ENCODE assay signal across 30 cellular contexts in genomic region chr5:158908690-158909325, GRCh38.
DNase-seq lines count a peak whose midpoint lies in the region; ATAC-seq and TF ChIP-seq lines count a peak whose summit lies in the region.
"Had no signal": no experiment of that assay in that cellular context is flagged by ENCODE, and none has a peak within 500 bp of the region (broad histone marks: within the 10 kb centered on the region; RNA-seq: fewer than 3 reads in every experiment).

No MANE protein-coding gene starts in this region.

- intact Hi-C loops in thyroid gland (cut with DNase I) = no loop called here

- H3K27ac ChIP-seq in OCI-LY1 (ENCODE audit: low read depth, low read length, poor library complexity, severe bottlenecking) = peak overlapping the region; percentile 47
- H3K27ac ChIP-seq in thyroid gland = no peak overlapping the region
- H3K27ac ChIP-seq: 22Rv1, coronary artery, esophagus squamous epithelium, gastroesophageal sphincter, left ventricle myocardium inferior, right lobe of liver had no signal

- CTCF ChIA-PET in activated CD8-positive, alpha-beta memory T cell treated with anti-CD3 and anti-CD28 coated beads, Interleukin-2, amount 10 ng/mL, durations not matched to agents 7 days and 5 days (lab: Charles Lee) = no interaction called here

- H3K36me3 Mint-ChIP-seq in memory B cell = peaks cover 4% of the 10 kb centered on the region
- no peaks in the 10 kb centered on the region for H3K36me3 Mint-ChIP-seq in activated CD8-positive, alpha-beta memory T cell treated with anti-CD3 and anti-CD28 coated beads, Interleukin-2, amount 10 ng/mL, durations not matched to agents 7 days and 5 days
- H3K36me3 Mint-ChIP-seq: CD8-positive, alpha-beta T cell; immature natural killer cell; natural killer cell treated with Interleukin-12 subunit alpha and Interleukin-12 subunit beta and Interleukin-15 and Interleukin-18, amount 100 ng/mL, for 72 hours had no signal

- no peak for ATAC-seq in memory B cell (ENCODE audit: low read depth)
- ATAC-seq in activated CD8-positive, alpha-beta memory T cell treated with anti-CD3 and anti-CD28 coated beads, Interleukin-2, amount 10 ng/mL, durations not matched to agents 7 days and 5 days = no peak
- ATAC-seq: CD8-positive, alpha-beta T cell; gastroesophageal sphincter; natural killer cell treated with Interleukin-12 subunit alpha and Interleukin-12 subunit beta and Interleukin-15 and Interleukin-18, amount 100 ng/mL, for 72 hours; right lobe of liver had no signal

- peak overlapping the region; percentile 80 for H3K4me3 Mint-ChIP-seq in memory B cell
- no peak overlapping the region for H3K4me3 Mint-ChIP-seq in activated CD8-positive, alpha-beta memory T cell treated with anti-CD3 and anti-CD28 coated beads, Interleukin-2, amount 10 ng/mL, durations not matched to agents 7 days and 5 days
- H3K4me3 Mint-ChIP-seq: activated naive CD4-positive, alpha-beta T cell treated with anti-CD3 and anti-CD28 coated beads for 36 hours; CD8-positive, alpha-beta T cell; endodermal cell; immature natural killer cell; natural killer cell treated with Interleukin-12 subunit alpha and Interleukin-12 subunit beta and Interleukin-15 and Interleukin-18, amount 100 ng/mL, for 72 hours; stimulated activated naive CD8-positive, alpha-beta T cell treated with anti-CD3 and anti-CD28 coated beads, Interleukin-15, Interleukin-2, amounts not matched to agents 100 ng/mL and 50 ng/mL, for 24 hours; T-helper 1 cell treated with Interleukin-12 subunit alpha and Interleukin-12 subunit beta and Interleukin-4 antibody, amounts not matched to agents 30 μg/mL and 1 μg/mL, for 36 hours had no signal

- H3K27me3 Mint-ChIP-seq in memory B cell = no peaks in the 10 kb centered on the region
- peaks cover 28% of the 10 kb centered on the region for H3K27me3 Mint-ChIP-seq in activated CD8-positive, alpha-beta memory T cell treated with anti-CD3 and anti-CD28 coated beads, Interleukin-2, amount 10 ng/mL, durations not matched to agents 7 days and 5 days
- H3K27me3 Mint-ChIP-seq: stimulated activated naive CD8-positive, alpha-beta T cell treated with anti-CD3 and anti-CD28 coated beads, Interleukin-15, Interleukin-2, amounts not matched to agents 100 ng/mL and 50 ng/mL, for 24 hours had no signal

- H3K36me3 ChIP-seq in OCI-LY1 (ENCODE audit: insufficient read depth, low read length) = no peaks in the 10 kb centered on the region
- no peaks in the 10 kb centered on the region for H3K36me3 ChIP-seq in thyroid gland
- H3K36me3 ChIP-seq: esophagus squamous epithelium, gastroesophageal sphincter, left ventricle myocardium inferior, right lobe of liver had no signal

- peaks cover 95% of the 10 kb centered on the region for H3K4me1 ChIP-seq in OCI-LY1 (ENCODE audit: insufficient read depth, low read length, severe bottlenecking)
- peaks cover 0 to 4% of the 10 kb centered on the region in 2 donors for H3K4me1 ChIP-seq in thyroid gland
- H3K4me1 ChIP-seq: gastroesophageal sphincter, right lobe of liver had no signal

- H3K4me3 ChIP-seq in OCI-LY1 (ENCODE audit: low read depth, low read length, poor library complexity, severe bottlenecking) (peak overlapping the region; percentile 44), thyroid gland (replicated peaks in 1 of 3) (no peak overlapping the region)
- H3K4me3 ChIP-seq: coronary artery, esophagus squamous epithelium, gastroesophageal sphincter, left ventricle myocardium inferior, right lobe of liver had no signal

- no peak for TF ChIP-seq POLR2A in thyroid gland (IDR thresholded peaks at IDR 0.05)

- H3K27ac Mint-ChIP-seq in memory B cell = peak overlapping the region; percentile 74
- H3K27ac Mint-ChIP-seq in activated CD8-positive, alpha-beta memory T cell treated with anti-CD3 and anti-CD28 coated beads, Interleukin-2, amount 10 ng/mL, durations not matched to agents 7 days and 5 days = no peak overlapping the region
- H3K27ac Mint-ChIP-seq: activated naive CD4-positive, alpha-beta T cell treated with anti-CD3 and anti-CD28 coated beads for 36 hours; CD8-positive, alpha-beta T cell; endodermal cell; immature natural killer cell; natural killer cell treated with Interleukin-12 subunit alpha and Interleukin-12 subunit beta and Interleukin-15 and Interleukin-18, amount 100 ng/mL, for 72 hours; stimulated activated naive CD8-positive, alpha-beta T cell treated with anti-CD3 and anti-CD28 coated beads, Interleukin-15, Interleukin-2, amounts not matched to agents 100 ng/mL and 50 ng/mL, for 24 hours; T-helper 1 cell treated with Interleukin-12 subunit alpha and Interleukin-12 subunit beta and Interleukin-4 antibody, amounts not matched to agents 30 μg/mL and 1 μg/mL, for 36 hours had no signal

- 45 to 49% methylated on average over 12 of the region's 12 CpGs for WGBS in thyroid gland, 2 donors

- peaks cover 65% of the 10 kb centered on the region for H3K4me1 Mint-ChIP-seq in memory B cell
- no peaks in the 10 kb centered on the region for H3K4me1 Mint-ChIP-seq in activated CD8-positive, alpha-beta memory T cell treated with anti-CD3 and anti-CD28 coated beads, Interleukin-2, amount 10 ng/mL, durations not matched to agents 7 days and 5 days
- H3K4me1 Mint-ChIP-seq: endodermal cell, immature natural killer cell had no signal

- DNase-seq in DMS 273 (lab: John Stamatoyannopoulos, UW; ENCODE audit: unreplicated experiment) (peak; percentile 55), DMS 273 treated with DMSO at 0.1 percent for 48 hours (lab: John Stamatoyannopoulos, UW) (no peak), memory B cell (ENCODE audit: low spot score in 2 of 2) (no peak), thyroid gland (peak; percentile 37 to 40), OCI-M2 (lab: John Stamatoyannopoulos, UW; ENCODE audit: unreplicated experiment) (no peak)
- no peak for DNase-seq in activated effector memory CD4-positive, alpha-beta T cell treated with Interleukin-2 at 50 U/mL for 16 hours
- DNase-seq in activated CD8-positive, alpha-beta memory T cell treated with anti-CD3 and anti-CD28 coated beads, Interleukin-2, amount 10 ng/mL, durations not matched to agents 7 days and 5 days = no peak
- DNase-seq: activated CD4-positive, alpha-beta T cell treated with anti-CD3 and anti-CD28 coated beads for 4 hours; activated naive CD4-positive, alpha-beta T cell treated with anti-CD3 and anti-CD28 coated beads for 36 hours; activated T-cell treated with anti-CD3 and anti-CD28 coated beads, Interleukin-2, amount 50 U/mL, for 48 hours; CD8-positive, alpha-beta T cell; DMS153; endodermal cell; esophagus squamous epithelium; hippocampal formation; immature natural killer cell; left ventricle myocardium inferior; midbrain; NCI-H1105; NCI-H2107; NK-92 treated with Interleukin-12 subunit alpha and Interleukin-12 subunit beta, amount 100 ng/mL, for 24 hours; right lobe of liver; trophoblast cell had no signal

- TF ChIP-seq CTCF in OCI-LY1 (IDR thresholded peaks at IDR 0.05; ENCODE audit: low read length) = no peak; the same call in 1 of the 2 replicates
- no peak for TF ChIP-seq CTCF in thyroid gland (IDR thresholded peaks at IDR 0.05)

- no peaks in the 10 kb centered on the region for H3K27me3 ChIP-seq in OCI-LY1 (ENCODE audit: insufficient read depth, low read length)
- H3K27me3 ChIP-seq in thyroid gland = no peaks in the 10 kb centered on the region
- H3K27me3 ChIP-seq: esophagus squamous epithelium, gastroesophageal sphincter, right lobe of liver had no signal

- H3K9ac ChIP-seq in OCI-LY1 (ENCODE audit: low read length) = peak overlapping the region; percentile 49

- no peaks in the 10 kb centered on the region for H3K9me2 ChIP-seq in OCI-LY1 (ENCODE audit: low read depth, low read length)

- H3K9me3 Mint-ChIP-seq in memory B cell = peaks cover 3% of the 10 kb centered on the region
- no peaks in the 10 kb centered on the region for H3K9me3 Mint-ChIP-seq in activated CD8-positive, alpha-beta memory T cell treated with anti-CD3 and anti-CD28 coated beads, Interleukin-2, amount 10 ng/mL, durations not matched to agents 7 days and 5 days (ENCODE audit: low read depth)
- H3K9me3 Mint-ChIP-seq: activated naive CD4-positive, alpha-beta T cell treated with anti-CD3 and anti-CD28 coated beads for 36 hours; CD8-positive, alpha-beta T cell; endodermal cell; immature natural killer cell; natural killer cell treated with Interleukin-12 subunit alpha and Interleukin-12 subunit beta and Interleukin-15 and Interleukin-18, amount 100 ng/mL, for 72 hours; stimulated activated naive CD8-positive, alpha-beta T cell treated with anti-CD3 and anti-CD28 coated beads, Interleukin-15, Interleukin-2, amounts not matched to agents 100 ng/mL and 50 ng/mL, for 24 hours; T-helper 1 cell treated with Interleukin-12 subunit alpha and Interleukin-12 subunit beta and Interleukin-4 antibody, amounts not matched to agents 30 μg/mL and 1 μg/mL, for 36 hours had no signal

- peak overlapping the region; percentile 61 for H3K4me2 ChIP-seq in OCI-LY1 (ENCODE audit: low read length)

- no peaks in the 10 kb centered on the region for H4K20me1 ChIP-seq in OCI-LY1 (ENCODE audit: insufficient read depth, low read length)

- no peaks in the 10 kb centered on the region for H3F3A ChIP-seq in OCI-LY1 (ENCODE audit: insufficient read depth, low read length)

- H3K9me3 ChIP-seq in OCI-LY1 (ENCODE audit: low read length) (no peaks in the 10 kb centered on the region), thyroid gland (no peaks in the 10 kb centered on the region)
- H3K9me3 ChIP-seq: esophagus squamous epithelium, gastroesophageal sphincter, left ventricle myocardium inferior, right lobe of liver had no signal

- H3K79me2 ChIP-seq in OCI-LY1 (ENCODE audit: insufficient read depth, low read length) = peaks cover 19% of the 10 kb centered on the region; the same call in 1 of the 2 replicates

- H2AFZ ChIP-seq in OCI-LY1 (ENCODE audit: low read length) = no peak overlapping the region

Comparison
In these comparisons a context has a peak if more than half of its experiments do, and no peak if none do; other contexts are left out.
1. DNase-seq: peak in DMS 273 (single experiment) and thyroid gland (2 of 2); none in DMS 273 treated with DMSO at 0.1 percent for 48 hours (single experiment), memory B cell (0 of 2), activated effector memory CD4-positive, alpha-beta T cell treated with Interleukin-2 at 50 U/mL for 16 hours (single experiment), activated CD8-positive, alpha-beta memory T cell treated with anti-CD3 and anti-CD28 coated beads, Interleukin-2, amount 10 ng/mL, durations not matched to agents 7 days and 5 days (single experiment) and OCI-M2 (single experiment).